In genomic region chr17:73092518-73093135, GRCh38 we compare ENCODE assay signal across 8 cellular contexts. TPM values are rescaled to one million over a fixed set of nuclear protein-coding genes. Genes with fewer than 3 reads are reported as not detected.
DNase-seq lines count a peak whose midpoint lies in the region; ATAC-seq and TF ChIP-seq lines count a peak whose summit lies in the region.

Gene SLC39A11 (minus strand): TSS chr17:73092688. CDS start chr17:73088764, 3,924 bp downstream.

- H3K4me3 ChIP-seq in GM23338 (peak within 1 kb of the TSS; percentile 77), RWPE2 (ENCODE audit: severe bottlenecking) (peak within 1 kb of the TSS; percentile 43), fibroblast of pulmonary artery (replicated peaks; ENCODE audit: low read depth, low read length) (peak within 1 kb of the TSS; percentile 81)

- H3K4me2 ChIP-seq in GM23338: peak within 1 kb of the TSS; percentile 92

- H3K27ac Mint-ChIP-seq in GM23338 (peak within 1 kb of the TSS; percentile 93), nephron (peak within 1 kb of the TSS; percentile 85 to 96 (median 92))
- peak within 1 kb of the TSS; percentile 88 for H3K27ac Mint-ChIP-seq in activated T-helper 2 cell treated with anti-CD3 and anti-CD28 coated beads, Interferon-gamma antibody, Interleukin-2, Interleukin-4, amounts not matched to agents 10 μg/mL and 5 μg/mL and 100 μg/mL, durations not matched to agents 14 hours and 24 hours and 36 hours
- H3K27ac Mint-ChIP-seq in stimulated activated naive CD8-positive, alpha-beta T cell treated with anti-CD3 and anti-CD28 coated beads, Interleukin-15, Interleukin-2, amounts not matched to agents 100 ng/mL and 50 ng/mL, for 24 hours: peak within 1 kb of the TSS; percentile 97

- H3K9me2 ChIP-seq in GM23338 (ENCODE audit: insufficient read depth): no peaks in the 10 kb centered on the region

- H3K9me3 Mint-ChIP-seq in GM23338 (no peaks in the 10 kb centered on the region), nephron (no peaks in the 10 kb centered on the region)
- no peaks in the 10 kb centered on the region for H3K9me3 Mint-ChIP-seq in activated T-helper 2 cell treated with anti-CD3 and anti-CD28 coated beads, Interferon-gamma antibody, Interleukin-2, Interleukin-4, amounts not matched to agents 10 μg/mL and 5 μg/mL and 100 μg/mL, durations not matched to agents 14 hours and 24 hours and 36 hours
- H3K9me3 Mint-ChIP-seq in stimulated activated naive CD8-positive, alpha-beta T cell treated with anti-CD3 and anti-CD28 coated beads, Interleukin-15, Interleukin-2, amounts not matched to agents 100 ng/mL and 50 ng/mL, for 24 hours: no peaks in the 10 kb centered on the region

- H3K79me2 ChIP-seq in GM23338 (replicated peaks; ENCODE audit: insufficient read depth): no peaks in the 10 kb centered on the region

- H3K27me3 ChIP-seq in GM23338 (ENCODE audit: insufficient read depth): no peaks in the 10 kb centered on the region
- H3K27me3 ChIP-seq in RWPE2 (ENCODE audit: insufficient read depth, poor library complexity, severe bottlenecking): no peaks in the 10 kb centered on the region

- H3K36me3 Mint-ChIP-seq in GM23338 (ENCODE audit: low read depth) (no peaks in the 10 kb centered on the region), nephron (ENCODE audit: low read depth) (peaks cover under 1% of the 10 kb centered on the region)
- peaks cover 1% of the 10 kb centered on the region for H3K36me3 Mint-ChIP-seq in activated T-helper 2 cell treated with anti-CD3 and anti-CD28 coated beads, Interferon-gamma antibody, Interleukin-2, Interleukin-4, amounts not matched to agents 10 μg/mL and 5 μg/mL and 100 μg/mL, durations not matched to agents 14 hours and 24 hours and 36 hours (ENCODE audit: low read depth)
- peaks cover 3% of the 10 kb centered on the region for H3K36me3 Mint-ChIP-seq in stimulated activated naive CD8-positive, alpha-beta T cell treated with anti-CD3 and anti-CD28 coated beads, Interleukin-15, Interleukin-2, amounts not matched to agents 100 ng/mL and 50 ng/mL, for 24 hours (ENCODE audit: low read depth)

- no peaks in the 10 kb centered on the region for H3K36me3 ChIP-seq in GM23338 (ENCODE audit: insufficient read depth)
- H3K36me3 ChIP-seq in RWPE2 (ENCODE audit: low read depth): no peaks in the 10 kb centered on the region

- no peaks in the 10 kb centered on the region for H3F3A ChIP-seq in GM23338 (replicated peaks; ENCODE audit: low read depth)

- peak within 1 kb of the TSS; percentile 98 for H2AFZ ChIP-seq in GM23338

- H3K4me3 Mint-ChIP-seq in GM23338 (peak within 1 kb of the TSS; percentile 96), nephron (peak within 1 kb of the TSS; percentile 96 to 99 (median 97))
- H3K4me3 Mint-ChIP-seq in activated T-helper 2 cell treated with anti-CD3 and anti-CD28 coated beads, Interferon-gamma antibody, Interleukin-2, Interleukin-4, amounts not matched to agents 10 μg/mL and 5 μg/mL and 100 μg/mL, durations not matched to agents 14 hours and 24 hours and 36 hours (ENCODE audit: low read depth): peak within 1 kb of the TSS; percentile 92
- H3K4me3 Mint-ChIP-seq in stimulated activated naive CD8-positive, alpha-beta T cell treated with anti-CD3 and anti-CD28 coated beads, Interleukin-15, Interleukin-2, amounts not matched to agents 100 ng/mL and 50 ng/mL, for 24 hours: peak within 1 kb of the TSS; percentile 97

- peak; percentile 98 for DNase-seq in Daoy (ENCODE audit: low read depth)
- DNase-seq in GM23338 (ENCODE audit: low spot score): peak; percentile 98
- peak; percentile 86 for DNase-seq in LHCN-M2 (ENCODE audit: low read depth)
- DNase-seq in RWPE2 (ENCODE audit: low spot score): peak; percentile 91
- DNase-seq in activated T-helper 2 cell treated with anti-CD3 and anti-CD28 coated beads, Interferon-gamma antibody, Interleukin-2, Interleukin-4, amounts not matched to agents 10 μg/mL and 5 μg/mL and 100 μg/mL, durations not matched to agents 14 hours and 24 hours and 36 hours (ENCODE audit: low spot score): peak; percentile 87
- peak; percentile 91 for DNase-seq in fibroblast of pulmonary artery (ENCODE audit: low read depth)

- H3K4me1 Mint-ChIP-seq in GM23338 (peaks cover 16% of the 10 kb centered on the region), nephron (peaks cover 15% of the 10 kb centered on the region)
- peaks cover 10% of the 10 kb centered on the region for H3K4me1 Mint-ChIP-seq in activated T-helper 2 cell treated with anti-CD3 and anti-CD28 coated beads, Interferon-gamma antibody, Interleukin-2, Interleukin-4, amounts not matched to agents 10 μg/mL and 5 μg/mL and 100 μg/mL, durations not matched to agents 14 hours and 24 hours and 36 hours (ENCODE audit: low read depth)
- H3K4me1 Mint-ChIP-seq in stimulated activated naive CD8-positive, alpha-beta T cell treated with anti-CD3 and anti-CD28 coated beads, Interleukin-15, Interleukin-2, amounts not matched to agents 100 ng/mL and 50 ng/mL, for 24 hours (ENCODE audit: low read depth): peaks cover 22% of the 10 kb centered on the region

- TF ChIP-seq CTCF in GM23338 (conservative IDR thresholded peaks at IDR 0.05; ENCODE audit: low read depth in 2 of 2): no peak
- TF ChIP-seq CTCF in RWPE2 (IDR thresholded peaks at IDR 0.05; ENCODE audit: poor library complexity, severe bottlenecking): no peak
- TF ChIP-seq CTCF in fibroblast of pulmonary artery (IDR thresholded peaks at IDR 0.05; ENCODE audit: low read length, missing control alignments): no peak
- no peak for TF ChIP-seq CTCF in nephron (IDR thresholded peaks at IDR 0.05; ENCODE audit: unreplicated experiment in 3 of 3)

- H3K4me1 ChIP-seq in GM23338 (ENCODE audit: insufficient read depth): peaks cover 10% of the 10 kb centered on the region
- no peaks in the 10 kb centered on the region for H3K4me1 ChIP-seq in RWPE2 (ENCODE audit: insufficient read depth, poor library complexity, severe bottlenecking)

- H3K27ac ChIP-seq in GM23338 (ENCODE audit: low read depth) (no peak within 1 kb of the TSS), RWPE2 (ENCODE audit: poor library complexity, severe bottlenecking) (peak within 1 kb of the TSS; percentile 22)

- no peaks in the 10 kb centered on the region for H4K20me1 ChIP-seq in GM23338 (replicated peaks; ENCODE audit: insufficient read depth)

- peak; percentile 96 for ATAC-seq in GM23338
- ATAC-seq in RWPE2 (ENCODE audit: low read depth): peak; percentile 97

- intact Hi-C loops in activated T-helper 2 cell treated with anti-CD3 and anti-CD28 coated beads, Interferon-gamma antibody, Interleukin-2, Interleukin-4, amounts not matched to agents 10 μg/mL and 5 μg/mL and 100 μg/mL, durations not matched to agents 14 hours and 24 hours and 36 hours (cut with micrococcal nuclease): loop anchor here (1.0 to 5.0 kb wide), 2 partner anchors 100 to 367 kb away; no protein-coding TSS in a partner anchor

- H3K27me3 Mint-ChIP-seq in GM23338 (ENCODE audit: insufficient read depth, low read depth, poor library complexity) (peaks cover 17% of the 10 kb centered on the region), nephron (ENCODE audit: low read depth) (peaks cover 8% of the 10 kb centered on the region)
- H3K27me3 Mint-ChIP-seq in activated T-helper 2 cell treated with anti-CD3 and anti-CD28 coated beads, Interferon-gamma antibody, Interleukin-2, Interleukin-4, amounts not matched to agents 10 μg/mL and 5 μg/mL and 100 μg/mL, durations not matched to agents 14 hours and 24 hours and 36 hours (ENCODE audit: low read depth): peaks cover 5% of the 10 kb centered on the region
- no peaks in the 10 kb centered on the region for H3K27me3 Mint-ChIP-seq in stimulated activated naive CD8-positive, alpha-beta T cell treated with anti-CD3 and anti-CD28 coated beads, Interleukin-15, Interleukin-2, amounts not matched to agents 100 ng/mL and 50 ng/mL, for 24 hours

- no peaks in the 10 kb centered on the region for H3K9me3 ChIP-seq in RWPE2 (ENCODE audit: severe bottlenecking)

RNA-seq across cellular contexts. Expression of gene SLC39A11, which starts in this region (rescaled TPM):
- 10.0 and 18.3 TPM in 2 replicates for total RNA-seq in Daoy (2014; rRNA removed; shearing (Covaris generic))
- total RNA-seq in GM23338 (2014; rRNA removed; shearing (Covaris generic)): 9.4 and 18.1 TPM in 2 replicates
- polyA plus RNA-seq in GM23338 (2016; fragmentation: Nextera tagmentation; extraction: Ambion mirVana): 10.3 and 10.8 TPM in 2 replicates
- 8.6 and 16.7 TPM in 2 replicates for total RNA-seq in LHCN-M2 (2014; rRNA removed)
- 9.2 TPM for polyA plus RNA-seq in LHCN-M2 (2012)
- total RNA-seq in activated T-helper 2 cell treated with anti-CD3 and anti-CD28 coated beads, Interferon-gamma antibody, Interleukin-2, Interleukin-4, amounts not matched to agents 10 μg/mL and 5 μg/mL and 100 μg/mL, durations not matched to agents 14 hours and 24 hours and 36 hours: 20.2 and 25.2 TPM in 2 replicates
